ENCODE assay signal across 14 cellular contexts in the genomic region with DNA sequence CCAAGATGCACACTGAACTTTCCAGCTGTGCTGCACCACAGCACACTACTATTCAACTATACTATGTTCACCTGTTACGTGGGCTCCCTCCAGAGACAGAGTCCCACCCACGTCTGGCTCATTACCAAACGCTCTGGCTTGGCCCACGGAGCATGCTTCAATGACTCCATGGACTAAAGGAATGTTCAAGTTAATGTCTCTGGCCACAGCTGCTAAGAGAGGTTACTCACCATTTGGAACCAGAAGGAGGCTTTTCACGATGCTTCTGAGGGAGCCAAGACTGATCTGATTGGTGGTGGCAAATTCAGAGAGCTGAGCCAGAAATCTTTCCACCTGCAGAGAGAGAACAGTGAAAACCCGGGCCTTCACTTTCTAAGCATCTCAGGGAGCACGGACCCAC. TPM values are rescaled to one million over a fixed set of nuclear protein-coding genes. Genes with fewer than 3 reads are reported as not detected.
DNase-seq lines count a peak whose midpoint lies in the region; ATAC-seq and TF ChIP-seq lines count a peak whose summit lies in the region.
"Had no signal": no experiment of that assay in that cellular context is flagged by ENCODE, and none has a peak within 500 bp of the region (broad histone marks: within the 10 kb centered on the region; RNA-seq: fewer than 3 reads in every experiment).

No MANE protein-coding gene starts in this region.

- peaks cover 14% of the 10 kb centered on the region for H3K36me3 ChIP-seq in CD8-positive, alpha-beta memory T cell (ENCODE audit: insufficient read depth, low read length)
- H3K36me3 ChIP-seq in KMS-11 (ENCODE audit: insufficient read depth) (peaks cover 3% of the 10 kb centered on the region; the same call in 1 of the 2 replicates), endodermal cell (ENCODE audit: control insufficient read depth, insufficient read depth, low read length) (peaks cover 29% of the 10 kb centered on the region)

- H3K9ac ChIP-seq in KMS-11 = no peak overlapping the region
- no peak overlapping the region for H3K9ac ChIP-seq in endodermal cell (ENCODE audit: extremely low read depth, low read length, poor library complexity, severe bottlenecking)

- ATAC-seq in GM19455 (IDR thresholded peaks at IDR 0.05; ENCODE audit: unreplicated experiment) = no peak
- ATAC-seq: body of pancreas had no signal

- H3K27me3 ChIP-seq in CD8-positive, alpha-beta memory T cell (ENCODE audit: insufficient read depth, low read length, poor library complexity, severe bottlenecking) = no peaks in the 10 kb centered on the region
- no peaks in the 10 kb centered on the region for H3K27me3 ChIP-seq in KMS-11 (ENCODE audit: insufficient read depth, low read depth)
- no peaks in the 10 kb centered on the region for H3K27me3 ChIP-seq in endodermal cell (ENCODE audit: control insufficient read depth, insufficient read depth, low read length, poor library complexity, severe bottlenecking)
- H3K27me3 ChIP-seq: body of pancreas, hepatocyte, tibial artery had no signal

- peaks cover 18% of the 10 kb centered on the region for H3K4me1 ChIP-seq in CD8-positive, alpha-beta memory T cell (ENCODE audit: insufficient read depth, low read length)
- H3K4me1 ChIP-seq in KMS-11 (ENCODE audit: low read depth, poor library complexity, severe bottlenecking) (peaks cover 19% of the 10 kb centered on the region), endodermal cell (ENCODE audit: control insufficient read depth, insufficient read depth, low read length) (no peaks in the 10 kb centered on the region)

- H3K4me3 ChIP-seq in CD8-positive, alpha-beta memory T cell (ENCODE audit: low read length) = no peak overlapping the region
- H3K4me3 ChIP-seq in KMS-11 (IDR thresholded peaks at IDR 0.05; ENCODE audit: insufficient read depth, low read depth, low read length) = no peak overlapping the region
- no peak overlapping the region for H3K4me3 ChIP-seq in endodermal cell (ENCODE audit: low read length)
- H3K4me3 ChIP-seq: body of pancreas, hepatocyte, tibial artery had no signal

- H3K36me3 Mint-ChIP-seq in CD8-positive, alpha-beta memory T cell = peaks cover 4 to 53% (median 12%) of the 10 kb centered on the region in 3 donors
- peaks cover 68% of the 10 kb centered on the region for H3K36me3 Mint-ChIP-seq in endodermal cell (ENCODE audit: low read depth)

- no peaks in the 10 kb centered on the region for H4K20me1 ChIP-seq in KMS-11 (ENCODE audit: insufficient read depth)

- peaks cover 11 to 22% (median 18%) of the 10 kb centered on the region in 3 donors for H3K4me1 Mint-ChIP-seq in CD8-positive, alpha-beta memory T cell
- H3K4me1 Mint-ChIP-seq in endodermal cell = peaks cover 18% of the 10 kb centered on the region

- CTCF ChIA-PET in CD8-positive, alpha-beta memory T cell (lab: Charles Lee) = interaction anchor here (1.2 kb wide), 1 partner anchor 51 kb away, joined by 3 read pairs; no protein-coding TSS in a partner anchor

- H3K9me3 ChIP-seq in CD8-positive, alpha-beta memory T cell (ENCODE audit: low read length) = no peaks in the 10 kb centered on the region
- no peaks in the 10 kb centered on the region for H3K9me3 ChIP-seq in endodermal cell (ENCODE audit: control insufficient read depth, low read length)
- H3K9me3 ChIP-seq: body of pancreas, tibial artery had no signal

- no peaks in the 10 kb centered on the region for H3K9me3 Mint-ChIP-seq in CD8-positive, alpha-beta memory T cell
- H3K9me3 Mint-ChIP-seq in endodermal cell = peaks cover 10% of the 10 kb centered on the region

- H3K27me3 Mint-ChIP-seq in CD8-positive, alpha-beta memory T cell = no peaks in the 10 kb centered on the region
- H3K27me3 Mint-ChIP-seq in endodermal cell (ENCODE audit: insufficient read depth) = no peaks in the 10 kb centered on the region

- DNase-seq in CD8-positive, alpha-beta memory T cell = no peak
- DNase-seq in endodermal cell (no peak), occipital lobe (lab: John Stamatoyannopoulos, UW) (peak; percentile 9), SIG-M5 (lab: John Stamatoyannopoulos, UW) (no peak), COR-L47 (lab: John Stamatoyannopoulos, UW) (no peak), HuH-7 (ENCODE audit: low spot score) (no peak)
- DNase-seq: body of pancreas; NCI-H2227 treated with DMSO at 0.1 percent for 48 hours; stimulated activated CD4-positive, alpha-beta T cell treated with anti-CD3 and anti-CD28 coated beads, Interleukin-4, amount 100 ng/mL, for 1 hour; tibial artery had no signal

- no peak overlapping the region for H2AFZ ChIP-seq in KMS-11 (ENCODE audit: low read depth)
- H2AFZ ChIP-seq: hepatocyte had no signal

- TF ChIP-seq CTCF in KMS-11 (conservative IDR thresholded peaks at IDR 0.05; ENCODE audit: low read depth, low read length) (no peak), endodermal cell (conservative IDR thresholded peaks at IDR 0.05) (no peak)

- H3K27ac ChIP-seq in CD8-positive, alpha-beta memory T cell (ENCODE audit: low read depth, low read length) = no peak overlapping the region
- peak overlapping the region; percentile 13; the same call in 1 of the 2 replicates for H3K27ac ChIP-seq in KMS-11
- no peak overlapping the region for H3K27ac ChIP-seq in endodermal cell (ENCODE audit: low read depth, low read length)
- H3K27ac ChIP-seq: body of pancreas, hepatocyte, tibial artery had no signal

- H3K4me2 ChIP-seq in KMS-11 = no peak overlapping the region
- H3K4me2 ChIP-seq: hepatocyte had no signal

- peak overlapping the region in 6 of 8 donors; percentile 51 to 85 (median 64) for H3K27ac Mint-ChIP-seq in CD8-positive, alpha-beta memory T cell
- peak overlapping the region; percentile 75 for H3K27ac Mint-ChIP-seq in endodermal cell

- 87 to 88% methylated on average over 5 to 7 of the region's 7 CpGs for WGBS in endodermal cell (ENCODE audit: insufficient coverage in 1 of 2, insufficient read length in 1 of 2), 2 experiments

- POLR2A ChIA-PET in CD8-positive, alpha-beta memory T cell (lab: Charles Lee) = no interaction called here

- no peak overlapping the region for H3K4me3 Mint-ChIP-seq in CD8-positive, alpha-beta memory T cell
- no peak overlapping the region for H3K4me3 Mint-ChIP-seq in endodermal cell

- H3K79me2 ChIP-seq in KMS-11 (ENCODE audit: insufficient read depth, low read depth) = peaks cover 8% of the 10 kb centered on the region; the same call in 1 of the 2 replicates

RNA-seq across cellular contexts. Expression of gene COMMD7, which starts 15.6 kb away (rescaled TPM):
- total RNA-seq in CD8-positive, alpha-beta memory T cell = 10 to 100 TPM; 33.8 to 35.6 TPM
- 105 TPM for polyA plus RNA-seq in CD8-positive, alpha-beta memory T cell
- total RNA-seq in endodermal cell (10 to 100 TPM; 21.2 to 49.2 TPM), occipital lobe (24.2 TPM)
- polyA plus RNA-seq in endodermal cell (2013, experiment 1 of 2) = 43.4 TPM
- polyA plus RNA-seq in endodermal cell (2013, experiment 2 of 2) = 41.9 TPM

RNA-seq across cellular contexts. Expression of gene DNMT3B, which starts 34.5 kb away (rescaled TPM):
- 1 to 10 TPM in 1 of 2 experiments, under 1 TPM in 1; 1.00 to 1.4 TPM for total RNA-seq in CD8-positive, alpha-beta memory T cell
- 0.22 TPM for polyA plus RNA-seq in CD8-positive, alpha-beta memory T cell
- 100 to 1,000 TPM in 1 of 2 donors, 10 to 100 TPM in 1; 82.1 to 283 TPM for total RNA-seq in endodermal cell
- 68.5 TPM for polyA plus RNA-seq in endodermal cell (2013, experiment 1 of 2)
- polyA plus RNA-seq in endodermal cell (2013, experiment 2 of 2) = 50.5 TPM
- total RNA-seq in occipital lobe = 4.8 TPM

RNA-seq across cellular contexts. Expression of gene C20orf203, which starts 53.9 kb away (rescaled TPM):
- not detected for total RNA-seq in CD8-positive, alpha-beta memory T cell
- not detected for polyA plus RNA-seq in CD8-positive, alpha-beta memory T cell
- total RNA-seq in endodermal cell = under 1 TPM; 0.18 to 0.24 TPM
- 0.28 TPM for polyA plus RNA-seq in endodermal cell (2013, experiment 1 of 2)
- polyA plus RNA-seq in endodermal cell (2013, experiment 2 of 2) = 0.41 TPM
- total RNA-seq in occipital lobe = 0.47 TPM
- total RNA-seq: activated CD8-positive, alpha-beta memory T cell treated with anti-CD3 and anti-CD28 coated beads for 36 hours; hepatocyte had no signal
- polyA plus RNA-seq: hepatocyte had no signal

Comparison
In these comparisons a context has a peak if more than half of its experiments do, and no peak if none do; other contexts are left out.
1. RNA of gene DNMT3B, which starts 34.5 kb away (total RNA-seq): 82.1 to 283 TPM in endodermal cell; 4.8 TPM in occipital lobe (single experiment) and 1.00 to 1.4 TPM in CD8-positive, alpha-beta memory T cell; every median in the first group is over 10 times any median in the second.